ENCODE assay signal across 15 cellular contexts in genomic region chr5:97229196-97229595, GRCh38. TPM values are rescaled to one million over a fixed set of nuclear protein-coding genes. Genes with fewer than 3 reads are reported as not detected.
DNase-seq lines count a peak whose midpoint lies in the region; ATAC-seq and TF ChIP-seq lines count a peak whose summit lies in the region.
"Had no signal": no experiment of that assay in that cellular context is flagged by ENCODE, and none has a peak within 500 bp of the region (broad histone marks: within the 10 kb centered on the region; RNA-seq: fewer than 3 reads in every experiment).

No MANE protein-coding gene starts in this region.

- POLR2A ChIA-PET in WTC11 (lab: Charles Lee), result no interaction called here

- peaks cover 22% of the 10 kb centered on the region for H3K4me1 Mint-ChIP-seq in type B pancreatic cell (ENCODE audit: unreplicated experiment)
- no peaks in the 10 kb centered on the region for H3K4me1 Mint-ChIP-seq in WTC11

- H3K9me3 ChIP-seq in left lung, result no peaks in the 10 kb centered on the region

- H3K36me3 ChIP-seq in left lung, result no peaks in the 10 kb centered on the region

- intact Hi-C loops in left lung (cut with DNase I), result no loop called here

- H3K9me3 Mint-ChIP-seq in type B pancreatic cell (no peaks in the 10 kb centered on the region), WTC11 (peaks cover 1% of the 10 kb centered on the region)

- H3K4me3 Mint-ChIP-seq in type B pancreatic cell (no peak overlapping the region), WTC11 (no peak overlapping the region)

- peak overlapping the region; percentile 62 for H3K27ac Mint-ChIP-seq in type B pancreatic cell
- H3K27ac Mint-ChIP-seq in WTC11, result no peak overlapping the region

- CTCF ChIA-PET in WTC11 (lab: Charles Lee), result interaction anchor here (0.6 kb wide), 1 partner anchor 925 kb away, joined by 5 read pairs; no protein-coding TSS in a partner anchor

- H3K27me3 ChIP-seq in left lung, result no peaks in the 10 kb centered on the region

- H3K27me3 Mint-ChIP-seq in type B pancreatic cell (no peaks in the 10 kb centered on the region), WTC11 (ENCODE audit: low read depth) (no peaks in the 10 kb centered on the region)

- ATAC-seq in left lung, result peak; percentile 94
- no peak for ATAC-seq in WTC11

- H3K4me1 ChIP-seq in left lung, result no peaks in the 10 kb centered on the region

- TF ChIP-seq CTCF in epithelial cell of esophagus (IDR thresholded peaks at IDR 0.05; ENCODE audit: insufficient read depth, low read depth, low read length, missing control alignments), result no peak
- TF ChIP-seq CTCF in left lung (IDR thresholded peaks at IDR 0.05), result no peak
- no peak for TF ChIP-seq CTCF in type B pancreatic cell (conservative IDR thresholded peaks at IDR 0.05)
- TF ChIP-seq CTCF in WTC11 (IDR thresholded peaks at IDR 0.05), result no peak

- peak; percentile 8 for DNase-seq in NCI-H748 (lab: John Stamatoyannopoulos, UW; ENCODE audit: unreplicated experiment)
- no peak for DNase-seq in NCI-H748 treated with DMSO at 0.1 percent for 48 hours (lab: John Stamatoyannopoulos, UW)
- peak; percentile 77 for DNase-seq in epithelial cell of esophagus (ENCODE audit: low read depth)
- peak in 1 of 2 donors; percentile 58 for DNase-seq in left lung
- no peak for DNase-seq in type B pancreatic cell (ENCODE audit: extremely low spot score, unreplicated experiment)
- no peak for DNase-seq in NCI-H1930 (lab: John Stamatoyannopoulos, UW)
- no peak for DNase-seq in stimulated activated CD4-positive, alpha-beta T cell treated with anti-CD3 and anti-CD28 coated beads, Interleukin-4, amount 100 ng/mL, for 1 hour
- no peak for DNase-seq in WTC11 (ENCODE audit: low spot score)
- DNase-seq: DMS153, IMR-90, Kasumi-1, NCI-H187 treated with DMSO at 0.1 percent for 48 hours, NCI-H526, SHP77 had no signal

- peak overlapping the region; percentile 16 for H3K27ac ChIP-seq in left lung
- H3K27ac ChIP-seq: C4-2B had no signal

- H3K36me3 Mint-ChIP-seq in type B pancreatic cell (no peaks in the 10 kb centered on the region), WTC11 (peaks cover under 1% of the 10 kb centered on the region; the same call in 1 of the 2 replicates)

- H3K4me3 ChIP-seq in epithelial cell of esophagus (ENCODE audit: low read length) (no peak overlapping the region), left lung (no peak overlapping the region)

TF ChIP-seq in WTC11, 78 proteins besides CTCF, POLR2A, EP300 and RAD21:
- TF ChIP-seq ZMAT4 (CRISPR knock-in tag; IDR thresholded peaks at IDR 0.05) (no peak), SOX15 (CRISPR knock-in tag; IDR thresholded peaks at IDR 0.05) (no peak), ATF1 (CRISPR knock-in tag; IDR thresholded peaks at IDR 0.05) (no peak), TEAD4 (CRISPR knock-in tag; IDR thresholded peaks at IDR 0.05) (no peak), ZNF416 (CRISPR knock-in tag; IDR thresholded peaks at IDR 0.05) (no peak), CREB1 (CRISPR knock-in tag; IDR thresholded peaks at IDR 0.05) (no peak), TP53 (CRISPR knock-in tag; IDR thresholded peaks at IDR 0.05) (no peak)
TF ChIP-seq in WTC11: peak in this region for 0.

RNA-seq across cellular contexts. Expression of gene RIOK2, which starts 46.1 kb away (rescaled TPM):
- total RNA-seq in left lung, result 10 to 100 TPM; 19.2 to 30.4 TPM
- total RNA-seq in type B pancreatic cell (ENCODE audit: low replicate concordance), result 29.5 and 35.1 TPM in 2 replicates
- total RNA-seq in WTC11 (2021), result 27.8 to 35.2 TPM (median 34.8 TPM) in 3 replicates

Comparison
In these comparisons a context has a peak if more than half of its experiments do, and no peak if none do; other contexts are left out.
1. DNase-seq: peak in NCI-H748 (single experiment) and epithelial cell of esophagus (single experiment); none in NCI-H748 treated with DMSO at 0.1 percent for 48 hours (single experiment), type B pancreatic cell (single experiment), NCI-H1930 (0 of 2), stimulated activated CD4-positive, alpha-beta T cell treated with anti-CD3 and anti-CD28 coated beads, Interleukin-4, amount 100 ng/mL, for 1 hour (single experiment) and WTC11 (single experiment).